8 cellular contexts compared by ENCODE assay signal in genomic region chr1:206557636-206558473, GRCh38. TPM values are rescaled to one million over a fixed set of nuclear protein-coding genes. Genes with fewer than 3 reads are reported as not detected.
DNase-seq lines count a peak whose midpoint lies in the region; ATAC-seq and TF ChIP-seq lines count a peak whose summit lies in the region.

No MANE protein-coding gene starts in this region.

- CTCF ChIA-PET in activated CD4-positive, alpha-beta T cell treated with anti-CD3 and anti-CD28 coated beads for 36 hours (lab: Charles Lee): interaction anchor here (3.5 to 21.8 kb wide), 2 partner anchors 12 to 18 kb away, joined by 23 to 621 read pairs; no protein-coding TSS in a partner anchor
- CTCF ChIA-PET in OCI-LY7 (lab: Charles Lee; ENCODE audit: unreplicated experiment): no interaction called here

- H3K27ac ChIP-seq in OCI-LY7 (ENCODE audit: low read depth, low read length, poor library complexity, severe bottlenecking): peak overlapping the region; percentile 72
- peak overlapping the region; percentile 27 for H3K27ac ChIP-seq in caudate nucleus (ENCODE audit: low read depth, low read length)

- peak overlapping the region; percentile 99 for H3K27ac Mint-ChIP-seq in activated CD4-positive, alpha-beta T cell treated with anti-CD3 and anti-CD28 coated beads for 36 hours

- peaks cover 6% of the 10 kb centered on the region for H3K36me3 ChIP-seq in OCI-LY7 (ENCODE audit: insufficient read depth, low read length)

- peak overlapping the region; percentile 92 for H3K4me3 ChIP-seq in OCI-LY7 (ENCODE audit: low read depth, low read length, poor library complexity, severe bottlenecking)

- H4K20me1 ChIP-seq in OCI-LY7 (ENCODE audit: insufficient read depth, low read length): no peaks in the 10 kb centered on the region

- peak overlapping the region; percentile 40; the same call in 1 of the 2 replicates for H2AFZ ChIP-seq in OCI-LY7 (ENCODE audit: low read length)

- H3K9me3 ChIP-seq in OCI-LY7 (ENCODE audit: low read length): no peaks in the 10 kb centered on the region

- peak overlapping the region; percentile 99 for H3K4me2 ChIP-seq in OCI-LY7 (ENCODE audit: low read length)

- no peaks in the 10 kb centered on the region for H3K9me2 ChIP-seq in OCI-LY7 (ENCODE audit: insufficient read depth, low read length)

- peaks cover 7% of the 10 kb centered on the region; the same call in 1 of the 2 replicates for H3K79me2 ChIP-seq in OCI-LY7 (ENCODE audit: insufficient read depth, low read depth, low read length)

- H3K4me1 ChIP-seq in OCI-LY7 (ENCODE audit: insufficient read depth, low read length, poor library complexity, severe bottlenecking): peaks cover 66% of the 10 kb centered on the region

- DNase-seq in activated CD4-positive, alpha-beta T cell treated with anti-CD3 and anti-CD28 coated beads for 36 hours: peak; percentile 58
- no peak for DNase-seq in activated CD4-positive, alpha-beta T cell treated with anti-CD3 and anti-CD28 coated beads, Interleukin-2, amount 50 U/mL, for 1 hour
- DNase-seq in OCI-LY7 (ENCODE audit: low spot score): peak; percentile 63
- peak in 2 of 61 donors; percentile 12 to 15 for DNase-seq in caudate nucleus (lab: John Stamatoyannopoulos, UW)
- peak; percentile 37 for DNase-seq in mucosa of gallbladder (ENCODE audit: low spot score)
- no peak for DNase-seq in COLO829 (ENCODE audit: low spot score)
- DNase-seq in GOT3 (lab: John Stamatoyannopoulos, UW): no peak

- H3K4me3 Mint-ChIP-seq in activated CD4-positive, alpha-beta T cell treated with anti-CD3 and anti-CD28 coated beads for 36 hours: peak overlapping the region; percentile 95

- no peak for ATAC-seq in activated CD4-positive, alpha-beta T cell treated with anti-CD3 and anti-CD28 coated beads for 36 hours
- ATAC-seq in GM19452 (IDR thresholded peaks at IDR 0.05; ENCODE audit: unreplicated experiment): no peak

- no peaks in the 10 kb centered on the region for H3K9me3 Mint-ChIP-seq in activated CD4-positive, alpha-beta T cell treated with anti-CD3 and anti-CD28 coated beads for 36 hours (ENCODE audit: low read depth)

- H3K4me1 Mint-ChIP-seq in activated CD4-positive, alpha-beta T cell treated with anti-CD3 and anti-CD28 coated beads for 36 hours: peaks cover 66% of the 10 kb centered on the region

- TF ChIP-seq CTCF in OCI-LY7 (conservative IDR thresholded peaks at IDR 0.05; ENCODE audit: low read length): no peak

- POLR2A ChIA-PET in activated CD4-positive, alpha-beta T cell treated with anti-CD3 and anti-CD28 coated beads for 36 hours (lab: Charles Lee): interaction anchor here (0.8 to 2.1 kb wide), 4 partner anchors 9 to 26 kb away, joined by 3 to 11 read pairs (median 4); no protein-coding TSS in a partner anchor
- POLR2A ChIA-PET in OCI-LY7 (lab: Charles Lee): interaction anchor here (0.6 to 2.0 kb wide), 2 partner anchors 18 to 55 kb away, joined by 3 to 4 read pairs; no protein-coding TSS in a partner anchor

- intact Hi-C loops in activated CD4-positive, alpha-beta T cell treated with anti-CD3 and anti-CD28 coated beads for 36 hours (cut with DNase I, micrococcal nuclease): loop anchor here (2.0 kb wide), 2 partner anchors 21 to 77 kb away; partner anchors contain the start of gene DYRK3 (in 1 of the 2)
- intact Hi-C loops in OCI-LY7 (cut with micrococcal nuclease; ENCODE audit: unreplicated experiment): loop anchor here (5.0 kb wide), 1 partner anchor 124 kb away; the partner anchor contains the start of gene MAPKAPK2

- peaks cover 55% of the 10 kb centered on the region for H3K36me3 Mint-ChIP-seq in activated CD4-positive, alpha-beta T cell treated with anti-CD3 and anti-CD28 coated beads for 36 hours (ENCODE audit: low read depth)

- no peaks in the 10 kb centered on the region for H3K27me3 Mint-ChIP-seq in activated CD4-positive, alpha-beta T cell treated with anti-CD3 and anti-CD28 coated beads for 36 hours

- TSS peak; percentile 50 for BruUV-seq in OCI-LY7 (replicated peaks; lab: Mats Ljungman, UMichigan)

RNA-seq across cellular contexts. Expression of gene RASSF5, which starts 50.5 kb away (rescaled TPM):
- 100 to 1,000 TPM; 223 to 239 TPM for total RNA-seq in activated CD4-positive, alpha-beta T cell treated with anti-CD3 and anti-CD28 coated beads for 36 hours
- 19.8 and 21.4 TPM in 2 replicates for total RNA-seq in OCI-LY7 (2014; rRNA removed; shearing (Covaris generic))
- total RNA-seq in OCI-LY7 (2022): 25.7 and 30.0 TPM in 2 replicates
- 49.5 TPM for total RNA-seq in mucosa of gallbladder

RNA-seq across cellular contexts. Expression of gene EIF2D, which starts 54.4 kb away (rescaled TPM):
- total RNA-seq in activated CD4-positive, alpha-beta T cell treated with anti-CD3 and anti-CD28 coated beads for 36 hours: 100 to 1,000 TPM in 1 of 2 experiments, 10 to 100 TPM in 1; 91.2 to 100 TPM
- total RNA-seq in OCI-LY7 (2014; rRNA removed; shearing (Covaris generic)): 85.4 and 89.3 TPM in 2 replicates
- total RNA-seq in OCI-LY7 (2022): 68.6 and 72.3 TPM in 2 replicates
- total RNA-seq in mucosa of gallbladder: 41.2 TPM

Comparison
In these comparisons a context has a peak if more than half of its experiments do, and no peak if none do; other contexts are left out.
1. DNase-seq: peak in activated CD4-positive, alpha-beta T cell treated with anti-CD3 and anti-CD28 coated beads for 36 hours (single experiment), OCI-LY7 (single experiment) and mucosa of gallbladder (single experiment); none in activated CD4-positive, alpha-beta T cell treated with anti-CD3 and anti-CD28 coated beads, Interleukin-2, amount 50 U/mL, for 1 hour (single experiment), COLO829 (single experiment) and GOT3 (single experiment).